Comparison of ENCODE assay signal across 13 cellular contexts in the genomic region with DNA sequence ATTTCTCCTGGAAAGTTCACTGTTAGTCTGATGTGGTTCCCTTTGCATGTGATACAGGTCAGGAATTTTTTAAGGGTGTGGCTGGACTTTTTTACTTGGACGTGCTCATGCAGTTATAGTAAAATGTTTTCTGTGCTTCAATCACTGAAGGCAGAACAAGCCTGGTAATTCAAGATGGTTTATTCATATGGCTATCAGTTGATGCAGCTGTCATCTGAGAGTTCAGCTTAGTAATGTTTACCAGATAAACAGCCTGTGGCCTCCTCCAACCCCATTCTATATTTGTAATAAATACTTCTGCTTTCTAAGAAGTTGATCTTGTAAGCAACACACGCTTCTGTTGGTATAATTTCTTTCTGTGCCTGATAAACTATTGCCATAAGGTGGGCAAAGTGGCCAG.
DNase-seq lines count a peak whose midpoint lies in the region; ATAC-seq and TF ChIP-seq lines count a peak whose summit lies in the region.
"Had no signal": no experiment of that assay in that cellular context is flagged by ENCODE, and none has a peak within 500 bp of the region (broad histone marks: within the 10 kb centered on the region; RNA-seq: fewer than 3 reads in every experiment).

No MANE protein-coding gene starts in this region.

- H3F3A ChIP-seq in PC-3 (ENCODE audit: low read length, unreplicated experiment) = no peaks in the 10 kb centered on the region

- intact Hi-C loops in PC-3 (cut with micrococcal nuclease) = no loop called here

- ATAC-seq in PC-3 (no peak), HG03095 (IDR thresholded peaks at IDR 0.05; ENCODE audit: unreplicated experiment) (no peak), GM19324 (IDR thresholded peaks at IDR 0.05; ENCODE audit: low FRiP score, unreplicated experiment) (no peak)
- ATAC-seq: CD8-positive, alpha-beta T cell; GM23338 had no signal

- no peak overlapping the region for H3K9ac ChIP-seq in PC-3 (ENCODE audit: low read length)
- H3K9ac ChIP-seq: BLaER1 treated with 17β-estradiol and CSF1 and Interleukin-3, amounts not matched to agents 10 nM and 100 nM had no signal

- no peaks in the 10 kb centered on the region for H3K27me3 ChIP-seq in PC-3 (ENCODE audit: low read length)
- H3K27me3 ChIP-seq: BLaER1 treated with 17β-estradiol and CSF1 and Interleukin-3, amounts not matched to agents 10 nM and 100 nM had no signal

- H3K9me2 ChIP-seq in PC-3 (replicated peaks; ENCODE audit: low read length) = no peaks in the 10 kb centered on the region

- no peaks in the 10 kb centered on the region for H3K36me3 ChIP-seq in PC-3 (ENCODE audit: low read depth, low read length)
- H3K36me3 ChIP-seq: BLaER1 treated with 17β-estradiol and CSF1 and Interleukin-3, amounts not matched to agents 10 nM and 100 nM had no signal

- POLR2A ChIA-PET in PC-3 (lab: Charles Lee; ENCODE audit: unreplicated experiment) = no interaction called here

- no peak overlapping the region for H3K4me2 ChIP-seq in PC-3 (ENCODE audit: low read length)
- H3K4me2 ChIP-seq: GM23338 had no signal

- no peaks in the 10 kb centered on the region; the same call in 1 of the 2 replicates for H3K4me1 ChIP-seq in PC-3 (ENCODE audit: insufficient read depth, low read length)

- BruUV-seq in PC-3 (replicated peaks; lab: Mats Ljungman, UMichigan) = no TSS peak

- TF ChIP-seq CTCF in PC-3 (conservative IDR thresholded peaks at IDR 0.05; ENCODE audit: low read depth, low read length) (no peak), retinal pigment epithelial cell (conservative IDR thresholded peaks at IDR 0.05; ENCODE audit: low read depth, low read length) (no peak)

- H4K20me1 ChIP-seq in PC-3 (ENCODE audit: low read length) = no peaks in the 10 kb centered on the region
- H4K20me1 ChIP-seq: BLaER1 treated with 17β-estradiol and CSF1 and Interleukin-3, amounts not matched to agents 10 nM and 100 nM had no signal

- H3K27ac ChIP-seq in PC-3 (ENCODE audit: low read length) = no peak overlapping the region
- H3K27ac ChIP-seq: BLaER1 treated with 17β-estradiol and CSF1 and Interleukin-3, amounts not matched to agents 10 nM and 100 nM had no signal

- no peak overlapping the region for H2AFZ ChIP-seq in PC-3 (ENCODE audit: low read length)
- H2AFZ ChIP-seq: GM23338 had no signal

- H3K4me3 ChIP-seq in PC-3 (ENCODE audit: low read length) = no peak overlapping the region
- no peak overlapping the region for H3K4me3 ChIP-seq in retinal pigment epithelial cell (ENCODE audit: low read length)
- H3K4me3 ChIP-seq: BLaER1 treated with 17β-estradiol and CSF1 and Interleukin-3, amounts not matched to agents 10 nM and 100 nM; GM23338 had no signal

- no peaks in the 10 kb centered on the region for H3K9me3 ChIP-seq in PC-3 (ENCODE audit: low read length)
- H3K9me3 ChIP-seq: BLaER1 treated with 17β-estradiol and CSF1 and Interleukin-3, amounts not matched to agents 10 nM and 100 nM had no signal

- no peaks in the 10 kb centered on the region for H3K79me2 ChIP-seq in PC-3 (ENCODE audit: low read length)

- CTCF ChIA-PET in PC-3 (lab: Charles Lee) = no interaction called here

- DNase-seq in LHCN-M2 (ENCODE audit: low read depth) (peak; percentile 79), NCI-H82 (lab: John Stamatoyannopoulos, UW) (peak; percentile 42), PC-3 (peak; percentile 2), retinal pigment epithelial cell (ENCODE audit: low read depth) (peak; percentile 34), medulla oblongata (ENCODE audit: extremely low spot score) (no peak)
- DNase-seq: Calu3; CD8-positive, alpha-beta T cell; HCEC 1CT; IMR-90 had no signal
